8 cellular contexts compared by ENCODE assay signal in genomic region chr17:56592487-56593072, GRCh38. TPM values are rescaled to one million over a fixed set of nuclear protein-coding genes. Genes with fewer than 3 reads are reported as not detected.
DNase-seq lines count a peak whose midpoint lies in the region; ATAC-seq, FAIRE-seq and TF ChIP-seq lines count a peak whose summit lies in the region.

No MANE protein-coding gene starts in this region.

- peak overlapping the region; percentile 9 for H3K9ac ChIP-seq in endothelial cell of umbilical vein (replicated peaks; ENCODE audit: extremely low read depth, insufficient read depth, low read length)

- H2AFZ ChIP-seq in endothelial cell of umbilical vein (ENCODE audit: low read depth, low read length), result peak overlapping the region; percentile 93

- H3K79me2 ChIP-seq in endothelial cell of umbilical vein (ENCODE audit: control insufficient read depth, insufficient read depth, low read length), result no peaks in the 10 kb centered on the region

- H3K9me1 ChIP-seq in endothelial cell of umbilical vein (replicated peaks; ENCODE audit: control insufficient read depth, extremely low read depth, insufficient read depth, low read length), result no peaks in the 10 kb centered on the region

- FAIRE-seq in endothelial cell of umbilical vein (lab: Jason Lieb, UNC), result peak; percentile 62

- H3K4me1 ChIP-seq in endothelial cell of umbilical vein (ENCODE audit: control insufficient read depth, extremely low read depth, insufficient read depth, low read length), result peaks cover 21% of the 10 kb centered on the region

- peak overlapping the region; percentile 46 to 66 (median 48) for H3K4me3 ChIP-seq in endothelial cell of umbilical vein (replicated peaks in 1 of 3; ENCODE audit: insufficient read depth in 1 of 3, low read depth in 1 of 3, low read length in 3 of 3)

- ATAC-seq in HG03045 (IDR thresholded peaks at IDR 0.05; ENCODE audit: unreplicated experiment), result peak; percentile 63

- H3K36me3 ChIP-seq in endothelial cell of umbilical vein (ENCODE audit: control insufficient read depth in 2 of 2, extremely low read depth in 1 of 2, insufficient read depth in 2 of 2, low read length in 2 of 2), result no peaks in the 10 kb centered on the region

- DNase-seq in DMS53 (lab: John Stamatoyannopoulos, UW), result peak; percentile 73
- DNase-seq in DMS53 treated with DMSO at 0.1 percent for 48 hours (lab: John Stamatoyannopoulos, UW; ENCODE audit: unreplicated experiment), result no peak
- DNase-seq in NCI-H526 (lab: John Stamatoyannopoulos, UW), result peak; percentile 32 to 85
- peak; percentile 26 to 54 for DNase-seq in activated CD8-positive, alpha-beta memory T cell treated with anti-CD3 and anti-CD28 coated beads for 1 hour (ENCODE audit: extremely low read depth in 1 of 2, low read depth in 1 of 2)
- DNase-seq in endothelial cell of umbilical vein (ENCODE audit: low read depth, low spot score), result peak; percentile 45
- peak; percentile 44 for DNase-seq in middle frontal gyrus (ENCODE audit: extremely low spot score, low spot score)
- DNase-seq in stimulated activated CD8-positive, alpha-beta memory T cell treated with anti-CD3 and anti-CD28 coated beads, Interleukin-4, amount 100 ng/mL, for 24 hours (ENCODE audit: low read depth), result peak; percentile 58

- BruUV-seq in endothelial cell of umbilical vein (replicated peaks; lab: Mats Ljungman, UMichigan), result no TSS peak

- POLR2A ChIA-PET in endothelial cell of umbilical vein (lab: Charles Lee), result no interaction called here

- CTCF ChIA-PET in endothelial cell of umbilical vein (lab: Charles Lee), result interaction anchor here (0.8 to 10.6 kb wide), 26 partner anchors 9 to 444 kb away, joined by 3 to 473 read pairs (median 6); no protein-coding TSS in a partner anchor

- intact Hi-C loops in endothelial cell of umbilical vein (cut with micrococcal nuclease), result loop anchor here (1.0 to 10.0 kb wide), 13 partner anchors 62 to 1070 kb away; partner anchors contain the start of gene COIL

- TF ChIP-seq CTCF in endothelial cell of umbilical vein (IDR thresholded peaks at IDR 0.05; ENCODE audit: extremely low read depth in 1 of 2, insufficient read depth in 1 of 2, low read depth in 1 of 2, low read length in 2 of 2), result peak; percentile 77 to 88

- H4K20me1 ChIP-seq in endothelial cell of umbilical vein (replicated peaks; ENCODE audit: control insufficient read depth, extremely low read depth, insufficient read depth, low read length), result no peaks in the 10 kb centered on the region

- no peak for TF ChIP-seq POLR2A in endothelial cell of umbilical vein (IDR thresholded peaks at IDR 0.05; ENCODE audit: low read depth, low read length)

- no peaks in the 10 kb centered on the region for H3K9me3 ChIP-seq in endothelial cell of umbilical vein (replicated peaks; ENCODE audit: control insufficient read depth, insufficient read depth, low read length)

- no peak overlapping the region for H3K27ac ChIP-seq in endothelial cell of umbilical vein (ENCODE audit: insufficient read depth, low read depth, low read length)

- dilution Hi-C loops in endothelial cell of umbilical vein (cut with MboI; ENCODE audit: extremely low pct_ligation_motif_present, low sequenced_read_pairs), result loop anchor here (25.0 kb wide), 1 partner anchor 120 kb away; no protein-coding TSS in a partner anchor

- H3K27me3 ChIP-seq in endothelial cell of umbilical vein (ENCODE audit: control insufficient read depth in 2 of 2, insufficient read depth in 2 of 2, low read length in 2 of 2), result peaks cover 41 to 54% of the 10 kb centered on the region in 2 experiments

- H3K4me2 ChIP-seq in endothelial cell of umbilical vein (ENCODE audit: insufficient read depth, low read length), result peak overlapping the region; percentile 65

TF ChIP-seq in endothelial cell of umbilical vein, 7 proteins besides CTCF, POLR2A, EP300 and RAD21:
- TF ChIP-seq MAX (IDR thresholded peaks at IDR 0.05; ENCODE audit: insufficient read depth, insufficient read length) (no peak), JUN (IDR thresholded peaks at IDR 0.05; ENCODE audit: borderline replicate concordance, insufficient read depth, insufficient read length, low read depth) (no peak), POLR2AphosphoS5 (IDR thresholded peaks at IDR 0.05; ENCODE audit: insufficient read depth, low read depth, low read length) (no peak), FOS (IDR thresholded peaks at IDR 0.05; ENCODE audit: borderline replicate concordance, insufficient read depth, low read length) (no peak), MYC (IDR thresholded peaks at IDR 0.05; ENCODE audit: low read depth, low read length) (no peak), GATA2 (IDR thresholded peaks at IDR 0.05; ENCODE audit: insufficient read depth, insufficient read length, low read depth, low read length) (no peak), EZH2 (IDR thresholded peaks at IDR 0.05; ENCODE audit: borderline replicate concordance, low read depth, low read length, severe bottlenecking) (no peak)

RNA-seq across cellular contexts. Expression of gene NOG, which starts 0.9 kb away (rescaled TPM):
- total RNA-seq in endothelial cell of umbilical vein, result 2.1 and 2.3 TPM in 2 replicates
- 0.63 and 1.1 TPM in 2 replicates for polyA plus RNA-seq in endothelial cell of umbilical vein
- 0.28 and 0.72 TPM in 2 replicates for polyA plus RNA-seq in endothelial cell of umbilical vein (2011; cell fraction: cytosol; rRNA removed)
- polyA plus RNA-seq in endothelial cell of umbilical vein (2011; cell fraction: nucleus; rRNA removed), result 0.38 and 0.43 TPM in 2 replicates
- 0.14 and 0.62 TPM in 2 replicates for polyA plus RNA-seq in endothelial cell of umbilical vein (2012)
- polyA minus RNA-seq in endothelial cell of umbilical vein, result 0.19 TPM in 1 of 2 replicates, not detected in the other
- polyA minus RNA-seq in endothelial cell of umbilical vein (2011; cell fraction: cytosol; rRNA and poly(A)+ RNA removed), result 8.2 TPM
- 0.53 TPM in 1 of 2 replicates, not detected in the other for polyA minus RNA-seq in endothelial cell of umbilical vein (2011; cell fraction: nucleus; rRNA and poly(A)+ RNA removed)
